ENCODE assay signal across 23 cellular contexts in the genomic region with DNA sequence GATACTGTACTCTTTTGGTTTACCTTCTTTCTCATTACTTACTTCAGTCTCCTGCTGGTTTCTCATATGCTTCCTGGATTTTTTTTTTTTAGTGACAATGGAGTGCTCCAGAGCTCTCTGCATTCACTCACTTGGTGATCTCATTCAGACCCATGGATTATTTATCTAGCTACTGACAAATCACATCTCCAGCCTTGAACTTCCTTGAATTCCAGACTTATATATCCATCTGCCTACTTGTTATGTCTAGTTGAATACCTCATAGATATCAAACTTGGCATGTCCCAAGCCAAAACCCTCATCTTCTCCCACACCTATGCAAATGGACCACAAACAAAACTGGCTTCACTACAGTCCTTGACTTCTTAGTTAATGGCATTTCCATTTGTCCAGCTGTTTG.
DNase-seq lines count a peak whose midpoint lies in the region; ATAC-seq and TF ChIP-seq lines count a peak whose summit lies in the region.
"Had no signal": no experiment of that assay in that cellular context is flagged by ENCODE, and none has a peak within 500 bp of the region (broad histone marks: within the 10 kb centered on the region; RNA-seq: fewer than 3 reads in every experiment).

No MANE protein-coding gene starts in this region.

- ATAC-seq in omental fat pad (ENCODE audit: low FRiP score) (peak; percentile 20), sciatic nerve (no peak), HG02981 (IDR thresholded peaks at IDR 0.05; ENCODE audit: unreplicated experiment) (no peak)
- ATAC-seq: activated CD8-positive, alpha-beta T cell treated with anti-CD3 and anti-CD28 coated beads, Interleukin-2, amount 10 ng/mL, durations not matched to agents 7 days and 5 days; psoas muscle; stimulated activated memory B cell treated with anti-CD40 and anti-IgM and Interleukin-4, amounts not matched to agents 10 μg/mL and 1 μg/mL and 100 μg/mL, for 72 hours had no signal

- DNase-seq in EL (peak; percentile 51), NCI-H226 (peak; percentile 71), fibroblast of pulmonary artery (ENCODE audit: low read depth) (peak; percentile 18), omental fat pad (ENCODE audit: low spot score) (no peak), sciatic nerve (ENCODE audit: low spot score) (no peak), CD1c-positive myeloid dendritic cell (ENCODE audit: extremely low spot score) (no peak)
- DNase-seq: activated CD8-positive, alpha-beta T cell treated with anti-CD3 and anti-CD28 coated beads, Interleukin-2, amount 10 ng/mL, durations not matched to agents 7 days and 5 days; activated naive CD4-positive, alpha-beta T cell treated with anti-CD3 and anti-CD28 coated beads, Interleukin-2, amount 10 ng/mL, durations not matched to agents 7 days and 5 days; GOT3; kidney; midbrain; naive B cell; NCI-H146; NCI-H446 treated with DMSO at 0.1 percent for 48 hours; NCI-H774; nucleus accumbens; psoas muscle; SIG-M5; substantia nigra had no signal

- intact Hi-C loops in sciatic nerve (cut with DNase I): no loop called here

- TF ChIP-seq CTCF in fibroblast of pulmonary artery (IDR thresholded peaks at IDR 0.05; ENCODE audit: low read length, missing control alignments) (no peak), omental fat pad (IDR thresholded peaks at IDR 0.05) (no peak)

- H3K4me3 ChIP-seq in fibroblast of pulmonary artery (replicated peaks; ENCODE audit: low read depth, low read length): no peak overlapping the region
- H3K4me3 ChIP-seq: adrenal gland; BLaER1 treated with 17β-estradiol and CSF1 and Interleukin-3, amounts not matched to agents 10 nM and 100 nM; psoas muscle had no signal

Comparison
In these comparisons a context has a peak if more than half of its experiments do, and no peak if none do; other contexts are left out.
1. DNase-seq: peak in EL (single experiment), NCI-H226 (single experiment) and fibroblast of pulmonary artery (single experiment); none in omental fat pad (single experiment), sciatic nerve (single experiment) and CD1c-positive myeloid dendritic cell (single experiment).